ENCODE assay signal across 20 cellular contexts in genomic region chr5:141298376-141298775, GRCh38. TPM values are rescaled to one million over a fixed set of nuclear protein-coding genes. Genes with fewer than 3 reads are reported as not detected.
"Had no signal": no experiment of that assay in that cellular context is flagged by ENCODE, and none has a peak within 500 bp of the region (broad histone marks: within the 10 kb centered on the region; RNA-seq: fewer than 3 reads in every experiment).

No MANE protein-coding gene starts in this region.

- H3K27me3 ChIP-seq: heart right ventricle, ovary, tibial artery, upper lobe of left lung, uterus had no signal

- H3K27ac ChIP-seq: coronary artery, ovary, tibial artery, upper lobe of left lung, uterus had no signal

- H3K4me1 ChIP-seq: tibial artery, upper lobe of left lung, uterus had no signal

- H3K4me3 ChIP-seq: coronary artery, heart right ventricle, ovary, tibial artery, upper lobe of left lung, uterus had no signal

- H3K4me3 Mint-ChIP-seq: mesothelial cell of epicardium, natural killer cell, neural crest cell had no signal

- H3K4me1 Mint-ChIP-seq: mesothelial cell of epicardium, neural crest cell had no signal

- H3K27ac Mint-ChIP-seq: mesothelial cell of epicardium, natural killer cell had no signal

- ATAC-seq: heart right ventricle, left lobe of liver, natural killer cell, right cardiac atrium had no signal

- H3K36me3 ChIP-seq: ovary, uterus had no signal

- DNase-seq: effector CD4-positive, alpha-beta T cell; heart right ventricle; hypothalamus; islet precursor cell; mammary epithelial cell; natural killer cell; ovary; right cardiac atrium; small intestine; stimulated activated CD4-positive, alpha-beta T cell treated with anti-CD3 and anti-CD28 coated beads, Interleukin-12 subunit alpha, Interleukin-12 subunit beta, amount 100 ng/mL, for 4 hours; stimulated activated naive CD4-positive, alpha-beta T cell treated with Interleukin-2 at 50 U/mL for 16 hours; tibial artery; upper lobe of left lung; uterus had no signal

- FAIRE-seq: frontal cortex, small intestine had no signal

RNA-seq across cellular contexts. Expression of gene SLC25A2, which starts 5.5 kb away (rescaled TPM):
- total RNA-seq: frontal cortex, mucosa of gallbladder had no signal
- polyA plus RNA-seq: mammary epithelial cell had no signal

RNA-seq across cellular contexts. Expression of gene PCDHGA1, which starts 31.9 kb away (rescaled TPM):
- total RNA-seq: natural killer cell had no signal

RNA-seq across cellular contexts. Expression of gene PCDHGA2, which starts 40.2 kb away (rescaled TPM):
- total RNA-seq: natural killer cell had no signal

RNA-seq across cellular contexts. Expression of gene PCDHGA3, which starts 45.3 kb away (rescaled TPM):
- total RNA-seq: natural killer cell had no signal
